8 cellular contexts compared by ENCODE assay signal in genomic region chr11:125625594-125626380, GRCh38. TPM values are rescaled to one million over a fixed set of nuclear protein-coding genes. Genes with fewer than 3 reads are reported as not detected.
DNase-seq lines count a peak whose midpoint lies in the region; ATAC-seq and TF ChIP-seq lines count a peak whose summit lies in the region.

No MANE protein-coding gene starts in this region.

- ATAC-seq in HG03439 (IDR thresholded peaks at IDR 0.05; ENCODE audit: unreplicated experiment), result peak; percentile 83
- ATAC-seq in left lobe of liver, result peak; percentile 91

- H3K36me3 Mint-ChIP-seq in activated CD4-positive, alpha-beta T cell treated with anti-CD3 and anti-CD28 coated beads, Interleukin-2, amount 10 ng/mL, durations not matched to agents 24 days and 14 days (ENCODE audit: low read depth), result peaks cover 46% of the 10 kb centered on the region

- no peaks in the 10 kb centered on the region for H3K9me3 Mint-ChIP-seq in activated CD4-positive, alpha-beta T cell treated with anti-CD3 and anti-CD28 coated beads, Interleukin-2, amount 10 ng/mL, durations not matched to agents 24 days and 14 days

- H3K9me3 ChIP-seq in BE2C, result no peaks in the 10 kb centered on the region

- H3K27ac Mint-ChIP-seq in activated CD4-positive, alpha-beta T cell treated with anti-CD3 and anti-CD28 coated beads, Interleukin-2, amount 10 ng/mL, durations not matched to agents 24 days and 14 days, result peak overlapping the region; percentile 95

- peaks cover 27% of the 10 kb centered on the region for H3K36me3 ChIP-seq in BE2C

- no peak for TF ChIP-seq CTCF in BE2C (IDR thresholded peaks at IDR 0.05; ENCODE audit: low read depth, low read length)

- TF ChIP-seq POLR2A in GM19193 (IDR thresholded peaks at IDR 0.05; ENCODE audit: extremely low read depth, insufficient read depth, insufficient read length), result peak; percentile 79

- H3K4me3 ChIP-seq in BE2C (ENCODE audit: low read depth, low read length), result peak overlapping the region; percentile 78

- no peaks in the 10 kb centered on the region for H3K4me1 ChIP-seq in BE2C

- H3K27me3 ChIP-seq in BE2C, result no peaks in the 10 kb centered on the region

- no peaks in the 10 kb centered on the region for H3K27me3 Mint-ChIP-seq in activated CD4-positive, alpha-beta T cell treated with anti-CD3 and anti-CD28 coated beads, Interleukin-2, amount 10 ng/mL, durations not matched to agents 24 days and 14 days

- H3K4me1 Mint-ChIP-seq in activated CD4-positive, alpha-beta T cell treated with anti-CD3 and anti-CD28 coated beads, Interleukin-2, amount 10 ng/mL, durations not matched to agents 24 days and 14 days, result peaks cover 25% of the 10 kb centered on the region

- peak; percentile 92 for DNase-seq in BE2C
- DNase-seq in NCI-H510A (lab: John Stamatoyannopoulos, UW), result peak; percentile 89
- DNase-seq in activated CD4-positive, alpha-beta T cell treated with anti-CD3 and anti-CD28 coated beads, Interleukin-2, amount 10 ng/mL, durations not matched to agents 24 days and 14 days, result peak; percentile 96
- peak; percentile 50 for DNase-seq in cortex of kidney (lab: John Stamatoyannopoulos, UW)
- peak; percentile 91 for DNase-seq in left lobe of liver (ENCODE audit: low spot score)
- peak; percentile 88 to 91 for DNase-seq in stimulated activated CD4-positive, alpha-beta T cell treated with anti-CD3 and anti-CD28 coated beads, Interleukin-2, amount 100 ng/mL, for 24 hours

- peak overlapping the region; percentile 93 for H3K4me3 Mint-ChIP-seq in activated CD4-positive, alpha-beta T cell treated with anti-CD3 and anti-CD28 coated beads, Interleukin-2, amount 10 ng/mL, durations not matched to agents 24 days and 14 days

- intact Hi-C loops in activated CD4-positive, alpha-beta T cell treated with anti-CD3 and anti-CD28 coated beads, Interleukin-2, amount 10 ng/mL, durations not matched to agents 24 days and 14 days (cut with micrococcal nuclease), result loop anchor here (1.0 to 5.0 kb wide), 6 partner anchors 33 to 643 kb away; partner anchors contain the start of genes EI24, FOXRED1, HYLS1 and SRPRA

RNA-seq across cellular contexts. Expression of gene CHEK1, which starts 0.8 kb away (rescaled TPM):
- 18.4 TPM for polyA plus RNA-seq in BE2C (2012; ENCODE audit: insufficient read depth, insufficient read length, low read depth)
- 125 and 131 TPM in 2 replicates for total RNA-seq in activated CD4-positive, alpha-beta T cell treated with anti-CD3 and anti-CD28 coated beads, Interleukin-2, amount 10 ng/mL, durations not matched to agents 24 days and 14 days
- 0.53 TPM for total RNA-seq in left lobe of liver

RNA-seq across cellular contexts. Expression of gene STT3A, which starts 33.1 kb away (rescaled TPM):
- 186 TPM for polyA plus RNA-seq in BE2C (2012; ENCODE audit: insufficient read depth, insufficient read length, low read depth)
- 167 and 183 TPM in 2 replicates for total RNA-seq in activated CD4-positive, alpha-beta T cell treated with anti-CD3 and anti-CD28 coated beads, Interleukin-2, amount 10 ng/mL, durations not matched to agents 24 days and 14 days
- 92.2 TPM for total RNA-seq in left lobe of liver

RNA-seq across cellular contexts. Expression of gene ACRV1, which starts 54.9 kb away (rescaled TPM):
- polyA plus RNA-seq in BE2C (2012; ENCODE audit: insufficient read depth, insufficient read length, low read depth), result 0.37 TPM
- not detected in 2 replicates for total RNA-seq in activated CD4-positive, alpha-beta T cell treated with anti-CD3 and anti-CD28 coated beads, Interleukin-2, amount 10 ng/mL, durations not matched to agents 24 days and 14 days
- not detected for total RNA-seq in left lobe of liver

RNA-seq across cellular contexts. Expression of gene EI24, which starts 56.5 kb away (rescaled TPM):
- 118 TPM for polyA plus RNA-seq in BE2C (2012; ENCODE audit: insufficient read depth, insufficient read length, low read depth)
- total RNA-seq in activated CD4-positive, alpha-beta T cell treated with anti-CD3 and anti-CD28 coated beads, Interleukin-2, amount 10 ng/mL, durations not matched to agents 24 days and 14 days, result 61.7 TPM in 2 replicates
- 187 TPM for total RNA-seq in left lobe of liver

Comparison
In these comparisons a context has a peak if more than half of its experiments do, and no peak if none do; other contexts are left out.
1. Peak in every context shown above with its lines: DNase-seq, ATAC-seq and H3K4me3 ChIP-seq.
2. RNA of gene CHEK1, which starts 0.8 kb away (total RNA-seq): 125 to 131 TPM in activated CD4-positive, alpha-beta T cell treated with anti-CD3 and anti-CD28 coated beads, Interleukin-2, amount 10 ng/mL, durations not matched to agents 24 days and 14 days; 0.53 TPM in left lobe of liver (single experiment); every median in the first group is over 10 times any median in the second.